ENCODE assay signal across 9 cellular contexts in genomic region chr4:40462326-40462725, GRCh38.
DNase-seq lines count a peak whose midpoint lies in the region; ATAC-seq, FAIRE-seq and TF ChIP-seq lines count a peak whose summit lies in the region.
"Had no signal": no experiment of that assay in that cellular context is flagged by ENCODE, and none has a peak within 500 bp of the region (broad histone marks: within the 10 kb centered on the region; RNA-seq: fewer than 3 reads in every experiment).

No MANE protein-coding gene starts in this region.

- ATAC-seq in GM18873 (IDR thresholded peaks at IDR 0.05; ENCODE audit: low FRiP score, unreplicated experiment) (peak; percentile 74), HG02884 (IDR thresholded peaks at IDR 0.05; ENCODE audit: unreplicated experiment) (peak; percentile 79), left ventricle myocardium superior (no peak)

- H3K9me3 ChIP-seq in OCI-LY3 (ENCODE audit: insufficient read depth, low read length) (no peaks in the 10 kb centered on the region), prostate gland (no peaks in the 10 kb centered on the region), spleen (no peaks in the 10 kb centered on the region)

- no peak for TF ChIP-seq CTCF in D721Med (IDR thresholded peaks at IDR 0.05; ENCODE audit: insufficient read depth, missing control alignments)
- peak; percentile 34 for TF ChIP-seq CTCF in OCI-LY3 (IDR thresholded peaks at IDR 0.05; ENCODE audit: low read depth, low read length)
- TF ChIP-seq CTCF in prostate gland (IDR thresholded peaks at IDR 0.05): no peak
- TF ChIP-seq CTCF in spleen (IDR thresholded peaks at IDR 0.05 in 8 of 11, conservative IDR thresholded peaks at IDR 0.05 in 3 of 11): no peak

- H4K20me1 ChIP-seq in OCI-LY3 (ENCODE audit: insufficient read depth, low read length): no peaks in the 10 kb centered on the region

- H3K4me3 ChIP-seq in OCI-LY3 (ENCODE audit: low read length): peak overlapping the region; percentile 48
- H3K4me3 ChIP-seq in prostate gland: no peak overlapping the region
- no peak overlapping the region for H3K4me3 ChIP-seq in spleen

- DNase-seq in D721Med (ENCODE audit: insufficient read length, low spot score) (no peak), prostate gland (ENCODE audit: low spot score) (no peak), left ventricle myocardium superior (no peak), mucosa of gallbladder (ENCODE audit: low spot score) (no peak), spleen (no peak)
- DNase-seq: activated CD4-positive, CD25-positive, alpha-beta regulatory T cell had no signal

- no peaks in the 10 kb centered on the region for H3K79me2 ChIP-seq in OCI-LY3 (ENCODE audit: low read length)

- H3K27me3 ChIP-seq in OCI-LY3 (ENCODE audit: low read depth, low read length): no peaks in the 10 kb centered on the region
- no peaks in the 10 kb centered on the region for H3K27me3 ChIP-seq in prostate gland (replicated peaks; ENCODE audit: insufficient read depth)
- H3K27me3 ChIP-seq in spleen (replicated peaks in 1 of 7): no peaks in the 10 kb centered on the region

- TF ChIP-seq POLR2A in prostate gland (IDR thresholded peaks at IDR 0.05) (no peak), spleen (IDR thresholded peaks at IDR 0.05) (no peak)

- H3K27ac ChIP-seq in OCI-LY3 (ENCODE audit: low read length) (peak overlapping the region; percentile 89), prostate gland (no peak overlapping the region), spleen (no peak overlapping the region)

- peak; percentile 46 for FAIRE-seq in D721Med (lab: Jason Lieb, UNC)

- WGBS in prostate gland: 22% methylated on average over 5 of the region's 5 CpGs
- 27 to 43% (median 37%) methylated on average over 5 of the region's 5 CpGs for WGBS in spleen, 5 donors

- intact Hi-C loops in prostate gland (cut with DNase I): no loop called here
- intact Hi-C loops in left ventricle myocardium superior (cut with micrococcal nuclease): no loop called here
- intact Hi-C loops in spleen (cut with DNase I; ENCODE audit: low total_unique reads): no loop called here

- H3K4me2 ChIP-seq in OCI-LY3 (ENCODE audit: low read length): peak overlapping the region; percentile 65

- peak overlapping the region; percentile 63 for H3K9ac ChIP-seq in OCI-LY3 (ENCODE audit: low read length)

- H3K36me3 ChIP-seq in OCI-LY3 (replicated peaks; ENCODE audit: low read depth, low read length) (peaks cover 10% of the 10 kb centered on the region), prostate gland (no peaks in the 10 kb centered on the region), spleen (peaks cover 0 to 43% (median 11%) of the 10 kb centered on the region in 6 donors)

- peaks cover 67% of the 10 kb centered on the region for H3K4me1 ChIP-seq in OCI-LY3 (ENCODE audit: low read length)
- no peaks in the 10 kb centered on the region for H3K4me1 ChIP-seq in prostate gland (replicated peaks)
- H3K4me1 ChIP-seq in spleen: peaks cover 0 to 14% (median 1%) of the 10 kb centered on the region in 6 donors

- H2AFZ ChIP-seq in OCI-LY3 (ENCODE audit: low read depth, low read length): peak overlapping the region; percentile 82; the same call in 1 of the 2 replicates
